Comparison of ENCODE assay signal across 12 cellular contexts in the genomic region with DNA sequence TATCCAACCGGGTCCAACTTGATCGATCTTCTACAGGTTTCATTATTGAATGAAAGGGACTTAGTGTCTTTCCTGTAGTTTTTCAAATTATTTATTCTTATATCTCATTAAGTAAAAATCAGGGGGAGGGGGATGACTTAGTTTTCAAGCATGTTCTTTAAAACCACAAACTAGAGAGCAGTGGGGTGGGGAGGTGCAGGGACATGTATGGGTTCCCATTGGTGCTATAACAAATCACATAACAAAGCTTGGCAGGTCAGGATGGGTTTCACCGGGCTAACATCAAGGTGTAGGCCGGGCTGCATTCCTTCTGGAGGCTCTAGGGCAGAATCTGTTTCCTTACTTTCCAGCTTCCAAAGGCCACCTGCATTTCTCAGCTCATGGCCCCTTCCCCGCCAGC. TPM values are rescaled to one million over a fixed set of nuclear protein-coding genes. Genes with fewer than 3 reads are reported as not detected.
DNase-seq lines count a peak whose midpoint lies in the region; ATAC-seq and TF ChIP-seq lines count a peak whose summit lies in the region.
"Had no signal": no experiment of that assay in that cellular context is flagged by ENCODE, and none has a peak within 500 bp of the region (broad histone marks: within the 10 kb centered on the region; RNA-seq: fewer than 3 reads in every experiment).

No MANE protein-coding gene starts in this region.

- H3K4me1 Mint-ChIP-seq in CD8-positive, alpha-beta T cell (ENCODE audit: low read depth): peaks cover 51% of the 10 kb centered on the region

- H3K4me3 ChIP-seq in CD8-positive, alpha-beta T cell (ENCODE audit: low read depth, low read length): no peak overlapping the region
- H3K4me3 ChIP-seq in epithelial cell of esophagus (ENCODE audit: low read length) (no peak overlapping the region), prostate gland (no peak overlapping the region)

- no peak for ATAC-seq in CD8-positive, alpha-beta T cell
- no peak for ATAC-seq in GM18511 (IDR thresholded peaks at IDR 0.05; ENCODE audit: unreplicated experiment)
- ATAC-seq: activated T-cell treated with anti-CD3 and anti-CD28 coated beads, Interleukin-2, amount 50 U/mL, for 4 hours had no signal

- 93% methylated on average over 5 of the region's 5 CpGs for WGBS in prostate gland

- CTCF ChIA-PET in CD8-positive, alpha-beta T cell (lab: Charles Lee): interaction anchor here (0.6 to 3.8 kb wide), 6 partner anchors 10 to 1674 kb away, joined by 3 to 34 read pairs (median 3); no protein-coding TSS in a partner anchor

- DNase-seq in CD8-positive, alpha-beta T cell: no peak
- DNase-seq in HT-29 (ENCODE audit: low spot score): peak; percentile 33
- peak; percentile 73 for DNase-seq in epithelial cell of esophagus (ENCODE audit: low read depth)
- DNase-seq in prostate gland (ENCODE audit: low spot score): no peak
- no peak for DNase-seq in AG08395 (ENCODE audit: low spot score)
- no peak for DNase-seq in NCI-H187 treated with DMSO at 0.1 percent for 48 hours (lab: John Stamatoyannopoulos, UW)
- DNase-seq: activated B cell treated with CpG ODN at 0.5 μM for 24 hours; activated T-cell treated with anti-CD3 and anti-CD28 coated beads, Interleukin-2, amount 50 U/mL, for 4 hours; NCI-H1092; stimulated activated CD4-positive, alpha-beta T cell treated with anti-CD3 and anti-CD28 coated beads, Interleukin-4, amount 100 ng/mL, for 1 hour; stimulated activated naive CD4-positive, alpha-beta T cell treated with Interleukin-2 at 50 U/mL for 16 hours had no signal

- no peaks in the 10 kb centered on the region for H3K27me3 ChIP-seq in CD8-positive, alpha-beta T cell (ENCODE audit: insufficient read depth, low read length)
- H3K27me3 ChIP-seq in prostate gland (replicated peaks; ENCODE audit: insufficient read depth): no peaks in the 10 kb centered on the region

- H3K9me3 Mint-ChIP-seq in CD8-positive, alpha-beta T cell: no peaks in the 10 kb centered on the region
- H3K9me3 Mint-ChIP-seq: activated B cell treated with CpG ODN at 0.5 μM for 24 hours; activated T-cell treated with anti-CD3 and anti-CD28 coated beads, Interleukin-2, amount 50 U/mL, for 4 hours had no signal

- H3K9me3 ChIP-seq in CD8-positive, alpha-beta T cell (ENCODE audit: low read length): no peaks in the 10 kb centered on the region
- H3K9me3 ChIP-seq in prostate gland: no peaks in the 10 kb centered on the region

- no peak overlapping the region for H3K4me3 Mint-ChIP-seq in CD8-positive, alpha-beta T cell
- H3K4me3 Mint-ChIP-seq: activated B cell treated with CpG ODN at 0.5 μM for 24 hours; activated T-cell treated with anti-CD3 and anti-CD28 coated beads, Interleukin-2, amount 50 U/mL, for 4 hours had no signal

- H3K4me1 ChIP-seq in CD8-positive, alpha-beta T cell (ENCODE audit: insufficient read depth, low read length): peaks cover 43% of the 10 kb centered on the region
- H3K4me1 ChIP-seq in prostate gland (replicated peaks): peaks cover 32% of the 10 kb centered on the region

- no peaks in the 10 kb centered on the region for H3K36me3 Mint-ChIP-seq in CD8-positive, alpha-beta T cell

- no peaks in the 10 kb centered on the region for H3K36me3 ChIP-seq in CD8-positive, alpha-beta T cell (ENCODE audit: insufficient read depth, low read length)
- H3K36me3 ChIP-seq in prostate gland: no peaks in the 10 kb centered on the region

- no peak for TF ChIP-seq CTCF in CD8-positive, alpha-beta T cell (IDR thresholded peaks at IDR 0.05)
- TF ChIP-seq CTCF in epithelial cell of esophagus (IDR thresholded peaks at IDR 0.05; ENCODE audit: insufficient read depth, low read depth, low read length, missing control alignments) (no peak), prostate gland (IDR thresholded peaks at IDR 0.05) (no peak)

- H3K27ac Mint-ChIP-seq in CD8-positive, alpha-beta T cell: peak overlapping the region; percentile 5
- H3K27ac Mint-ChIP-seq: activated B cell treated with CpG ODN at 0.5 μM for 24 hours had no signal

- no peaks in the 10 kb centered on the region for H3K27me3 Mint-ChIP-seq in CD8-positive, alpha-beta T cell (ENCODE audit: low read depth)
- H3K27me3 Mint-ChIP-seq: activated B cell treated with CpG ODN at 0.5 μM for 24 hours had no signal

- no peak for TF ChIP-seq POLR2A in prostate gland (IDR thresholded peaks at IDR 0.05)

- POLR2A ChIA-PET in CD8-positive, alpha-beta T cell (lab: Charles Lee): interaction anchor here (1.4 to 2.9 kb wide), 3 partner anchors 10 to 39 kb away, joined by 4 to 11 read pairs (median 8); a partner anchor contains a TSS

- H3K27ac ChIP-seq in CD8-positive, alpha-beta T cell (ENCODE audit: low read depth, low read length): no peak overlapping the region
- peak overlapping the region; percentile 93 to 94 for H3K27ac ChIP-seq in prostate gland

- intact Hi-C loops in CD8-positive, alpha-beta T cell (cut with DNase I, micrococcal nuclease): loop anchor here in 1 of 2 experiments (1.0 kb wide), 1 partner anchor 309 kb away; no protein-coding TSS in a partner anchor
- intact Hi-C loops in prostate gland (cut with DNase I): no loop called here

RNA-seq across cellular contexts. Expression of a gene that starts 32.7 kb away (rescaled TPM):
- total RNA-seq in CD8-positive, alpha-beta T cell: 1,000 to 10,000 TPM; 1,161 to 1,206 TPM
- 302 and 313 TPM in 2 replicates for total RNA-seq in HT-29 (2014; rRNA removed; shearing (Covaris generic))
- total RNA-seq in prostate gland: 100 to 1,000 TPM in 1 of 2 donors, 10 to 100 TPM in 1; 94.5 to 157 TPM

Comparison
In these comparisons a context has a peak if more than half of its experiments do, and no peak if none do; other contexts are left out.
1. DNase-seq: peak in HT-29 (single experiment) and epithelial cell of esophagus (single experiment); none in CD8-positive, alpha-beta T cell (0 of 7), prostate gland (single experiment), AG08395 (single experiment) and NCI-H187 treated with DMSO at 0.1 percent for 48 hours (single experiment).